30 cellular contexts compared by ENCODE assay signal in genomic region chr22:19981961-19982920, GRCh38. TPM values are rescaled to one million over a fixed set of nuclear protein-coding genes. Genes with fewer than 3 reads are reported as not detected.
A peak's percentile ranks its signal among the peaks of the same experiment; 100 is the strongest.
DNase-seq lines count a peak whose midpoint lies in the region; ATAC-seq and TF ChIP-seq lines count a peak whose summit lies in the region.
"Had no signal": no experiment of that assay in that cellular context is flagged by ENCODE, and none has a peak within 500 bp of the region (broad histone marks: within the 10 kb centered on the region; RNA-seq: fewer than 3 reads in every experiment).

No MANE protein-coding gene starts in this region.

- intact Hi-C loops in right cardiac atrium (cut with DNase I) = no loop called here

- no peak overlapping the region for H3K4me3 Mint-ChIP-seq in stimulated activated memory B cell treated with anti-CD40 and anti-IgM and Interleukin-4, amounts not matched to agents 10 μg/mL and 1 μg/mL and 100 μg/mL, for 72 hours
- H3K4me3 Mint-ChIP-seq: activated naive CD8-positive, alpha-beta T cell treated with anti-CD3 and anti-CD28 coated beads, Interleukin-2, amount 10 ng/mL, durations not matched to agents 7 days and 5 days; activated T-cell treated with anti-CD3 and anti-CD28 coated beads, Interleukin-2, amount 50 U/mL, for 4 hours; naive B cell; stimulated activated naive B cell treated with anti-CD40 and anti-IgM and Interleukin-4, amounts not matched to agents 10 μg/mL and 1 μg/mL and 100 μg/mL, for 72 hours had no signal

- 96% methylated on average over 16 of the region's 16 CpGs for WGBS in right cardiac atrium

- peak overlapping the region in 7 of 11 experiments; percentile 98 to 100 (median 100); a peak in 9 of 22 replicates for H3K4me2 ChIP-seq in BLaER1 treated with 17β-estradiol and CSF1 and Interleukin-3, amounts not matched to agents 10 nM and 100 nM

- H3K27me3 Mint-ChIP-seq in stimulated activated memory B cell treated with anti-CD40 and anti-IgM and Interleukin-4, amounts not matched to agents 10 μg/mL and 1 μg/mL and 100 μg/mL, for 72 hours = peaks cover 23% of the 10 kb centered on the region

- H3K27ac ChIP-seq in BLaER1 treated with 17β-estradiol and CSF1 and Interleukin-3, amounts not matched to agents 10 nM and 100 nM = peak overlapping the region in 1 of 11 experiments; percentile 58; a peak in 1 of 22 replicates
- H3K27ac ChIP-seq in VCaP (peak overlapping the region; percentile 95; the same call in 1 of the 2 replicates), right cardiac atrium (ENCODE audit: low read length) (no peak overlapping the region), thoracic aorta (peak overlapping the region; percentile 99 to 100)
- H3K27ac ChIP-seq: lower lobe of right lung, prostate gland, SK-N-MC had no signal

- TF ChIP-seq CTCF in VCaP (conservative IDR thresholded peaks at IDR 0.05) (no peak), thoracic aorta (IDR thresholded peaks at IDR 0.05) (no peak)

- H3K36me3 Mint-ChIP-seq in stimulated activated memory B cell treated with anti-CD40 and anti-IgM and Interleukin-4, amounts not matched to agents 10 μg/mL and 1 μg/mL and 100 μg/mL, for 72 hours = no peaks in the 10 kb centered on the region
- H3K36me3 Mint-ChIP-seq: activated naive CD8-positive, alpha-beta T cell treated with anti-CD3 and anti-CD28 coated beads, Interleukin-2, amount 10 ng/mL, durations not matched to agents 7 days and 5 days; naive B cell; stimulated activated naive B cell treated with anti-CD40 and anti-IgM and Interleukin-4, amounts not matched to agents 10 μg/mL and 1 μg/mL and 100 μg/mL, for 72 hours had no signal

- H3K9me3 ChIP-seq in BLaER1 treated with 17β-estradiol and CSF1 and Interleukin-3, amounts not matched to agents 10 nM and 100 nM (replicated peaks in 1 of 11) = no peaks in the 10 kb centered on the region
- no peaks in the 10 kb centered on the region for H3K9me3 ChIP-seq in right cardiac atrium (ENCODE audit: control insufficient read depth, low read length)
- no peaks in the 10 kb centered on the region for H3K9me3 ChIP-seq in thoracic aorta
- H3K9me3 ChIP-seq: esophagus muscularis mucosa, HAP-1, lower lobe of right lung, prostate gland had no signal

- no peaks in the 10 kb centered on the region for H3K27me3 ChIP-seq in BLaER1 treated with 17β-estradiol and CSF1 and Interleukin-3, amounts not matched to agents 10 nM and 100 nM
- H3K27me3 ChIP-seq in right cardiac atrium (ENCODE audit: control insufficient read depth, insufficient read depth) = no peaks in the 10 kb centered on the region
- no peaks in the 10 kb centered on the region for H3K27me3 ChIP-seq in thoracic aorta (replicated peaks; ENCODE audit: insufficient read depth)
- H3K27me3 ChIP-seq: esophagus muscularis mucosa had no signal

- H4K20me1 ChIP-seq in BLaER1 treated with 17β-estradiol and CSF1 and Interleukin-3, amounts not matched to agents 10 nM and 100 nM = peaks cover 0 to 85% (median 44%) of the 10 kb centered on the region in 11 experiments; a peak in 19 of 22 replicates

- H3K9me3 Mint-ChIP-seq in stimulated activated memory B cell treated with anti-CD40 and anti-IgM and Interleukin-4, amounts not matched to agents 10 μg/mL and 1 μg/mL and 100 μg/mL, for 72 hours = no peaks in the 10 kb centered on the region
- H3K9me3 Mint-ChIP-seq: activated naive CD8-positive, alpha-beta T cell treated with anti-CD3 and anti-CD28 coated beads, Interleukin-2, amount 10 ng/mL, durations not matched to agents 7 days and 5 days; activated T-cell treated with anti-CD3 and anti-CD28 coated beads, Interleukin-2, amount 50 U/mL, for 4 hours; naive B cell; stimulated activated naive B cell treated with anti-CD40 and anti-IgM and Interleukin-4, amounts not matched to agents 10 μg/mL and 1 μg/mL and 100 μg/mL, for 72 hours had no signal

- peak; percentile 6 to 56 (median 35) for DNase-seq in right cardiac atrium
- no peak for DNase-seq in thoracic aorta (ENCODE audit: low spot score)
- no peak for DNase-seq in NCI-H2171 (lab: John Stamatoyannopoulos, UW)
- DNase-seq: ACHN; activated gamma-delta T cell; activated naive CD8-positive, alpha-beta T cell treated with anti-CD3 and anti-CD28 coated beads, Interleukin-2, amount 10 ng/mL, durations not matched to agents 7 days and 5 days; activated T-cell treated with anti-CD3 and anti-CD28 coated beads, Interleukin-2, amount 50 U/mL, for 4 hours; C1 segment of cervical spinal cord; central memory CD4-positive, alpha-beta T cell; DMS153; foreskin fibroblast; head of caudate nucleus; lower lobe of right lung; midbrain; MV-4-11; naive B cell; NCI-H1436 treated with DMSO at 0.1 percent for 48 hours; NCI-H446; NCI-H82; RPMI8226; stimulated activated naive B cell treated with anti-CD40 and anti-IgM and Interleukin-4, amounts not matched to agents 10 μg/mL and 1 μg/mL and 100 μg/mL, for 72 hours; T-helper 1 cell had no signal

- peaks cover 6 to 50% (median 46%) of the 10 kb centered on the region in 10 experiments; a peak in 19 of 20 replicates for H3K4me1 ChIP-seq in BLaER1 treated with 17β-estradiol and CSF1 and Interleukin-3, amounts not matched to agents 10 nM and 100 nM
- peaks cover 9% of the 10 kb centered on the region for H3K4me1 ChIP-seq in right cardiac atrium (ENCODE audit: control insufficient read depth, insufficient read depth, low read length)
- peaks cover 30 to 58% of the 10 kb centered on the region in 2 donors for H3K4me1 ChIP-seq in thoracic aorta (ENCODE audit: control insufficient read depth in 1 of 2, low read depth in 2 of 2)

- H3K4me1 Mint-ChIP-seq in stimulated activated memory B cell treated with anti-CD40 and anti-IgM and Interleukin-4, amounts not matched to agents 10 μg/mL and 1 μg/mL and 100 μg/mL, for 72 hours = peaks cover 6% of the 10 kb centered on the region
- H3K4me1 Mint-ChIP-seq: activated naive CD8-positive, alpha-beta T cell treated with anti-CD3 and anti-CD28 coated beads, Interleukin-2, amount 10 ng/mL, durations not matched to agents 7 days and 5 days had no signal

- no peak for ATAC-seq in right cardiac atrium
- no peak for ATAC-seq in thoracic aorta (ENCODE audit: insufficient number of reproducible peaks, low FRiP score, low read depth)
- ATAC-seq in GM21825 (IDR thresholded peaks at IDR 0.05; ENCODE audit: unreplicated experiment) = no peak
- ATAC-seq in stimulated activated memory B cell treated with anti-CD40 and anti-IgM and Interleukin-4, amounts not matched to agents 10 μg/mL and 1 μg/mL and 100 μg/mL, for 72 hours = no peak
- ATAC-seq: activated T-cell treated with anti-CD3 and anti-CD28 coated beads, Interleukin-2, amount 50 U/mL, for 4 hours; lower lobe of right lung; stimulated activated naive B cell treated with anti-CD40 and anti-IgM and Interleukin-4, amounts not matched to agents 10 μg/mL and 1 μg/mL and 100 μg/mL, for 72 hours had no signal

- no peak overlapping the region for H3K27ac Mint-ChIP-seq in stimulated activated memory B cell treated with anti-CD40 and anti-IgM and Interleukin-4, amounts not matched to agents 10 μg/mL and 1 μg/mL and 100 μg/mL, for 72 hours
- H3K27ac Mint-ChIP-seq: activated naive CD8-positive, alpha-beta T cell treated with anti-CD3 and anti-CD28 coated beads, Interleukin-2, amount 10 ng/mL, durations not matched to agents 7 days and 5 days; stimulated activated naive B cell treated with anti-CD40 and anti-IgM and Interleukin-4, amounts not matched to agents 10 μg/mL and 1 μg/mL and 100 μg/mL, for 72 hours had no signal

- peaks cover 0 to 46% (median 36%) of the 10 kb centered on the region in 11 experiments; a peak in 15 of 22 replicates for H3K36me3 ChIP-seq in BLaER1 treated with 17β-estradiol and CSF1 and Interleukin-3, amounts not matched to agents 10 nM and 100 nM
- peaks cover 34% of the 10 kb centered on the region for H3K36me3 ChIP-seq in thoracic aorta

- no peak overlapping the region for H3K4me3 ChIP-seq in BLaER1 treated with 17β-estradiol and CSF1 and Interleukin-3, amounts not matched to agents 10 nM and 100 nM
- no peak overlapping the region for H3K4me3 ChIP-seq in right cardiac atrium (ENCODE audit: low read length)
- no peak overlapping the region for H3K4me3 ChIP-seq in thoracic aorta
- H3K4me3 ChIP-seq: esophagus muscularis mucosa, HAP-1, lower lobe of right lung, prostate gland, SK-N-MC had no signal

- peak overlapping the region in 4 of 11 experiments; percentile 6 to 51 (median 9); a peak in 2 of 22 replicates for H3K9ac ChIP-seq in BLaER1 treated with 17β-estradiol and CSF1 and Interleukin-3, amounts not matched to agents 10 nM and 100 nM

RNA-seq across cellular contexts. Expression of gene ARVCF, which starts 34.4 kb away (rescaled TPM):
- total RNA-seq in right cardiac atrium = 10 to 100 TPM; 11.1 to 27.4 (median 18.4) TPM
- 21.7 TPM for polyA plus RNA-seq in right cardiac atrium
- 100 to 1,000 TPM in 1 of 2 donors, 10 to 100 TPM in 1; 95.0 to 165 TPM for total RNA-seq in thoracic aorta

RNA-seq across cellular contexts. Expression of gene TANGO2, which starts 38.7 kb away (rescaled TPM):
- 10 to 100 TPM; 61.1 to 70.4 (median 67.3) TPM for total RNA-seq in right cardiac atrium
- 64.9 TPM for polyA plus RNA-seq in right cardiac atrium
- 100 to 1,000 TPM in 1 of 2 donors, 10 to 100 TPM in 1; 48.7 to 109 TPM for total RNA-seq in thoracic aorta

RNA-seq across cellular contexts. Expression of gene TXNRD2, which starts 40.6 kb away (rescaled TPM):
- total RNA-seq in right cardiac atrium (10 to 100 TPM; 18.7 to 28.5 (median 26.0) TPM), thoracic aorta (10 to 100 TPM; 27.4 to 37.6 TPM)
- polyA plus RNA-seq in right cardiac atrium = 32.9 TPM

RNA-seq across cellular contexts. Expression of gene COMT, which starts 40.7 kb away (rescaled TPM):
- total RNA-seq in right cardiac atrium (10 to 100 TPM; 69.6 to 89.3 (median 84.4) TPM), thoracic aorta (100 to 1,000 TPM; 230 to 300 TPM)
- 102 TPM for polyA plus RNA-seq in right cardiac atrium

Comparison
In these comparisons a context has a peak if more than half of its experiments do, and no peak if none do; other contexts are left out.
1. DNase-seq: peak in right cardiac atrium (3 of 3); none in thoracic aorta (single experiment) and NCI-H2171 (single experiment).